In genomic region chr17:66198242-66198641, GRCh38 we compare ENCODE assay signal across 8 cellular contexts. TPM values are rescaled to one million over a fixed set of nuclear protein-coding genes. Genes with fewer than 3 reads are reported as not detected.
"Had no signal": no experiment of that assay in that cellular context is flagged by ENCODE, and none has a peak within 500 bp of the region (broad histone marks: within the 10 kb centered on the region; RNA-seq: fewer than 3 reads in every experiment).

No MANE protein-coding gene starts in this region.

- H3K4me3 ChIP-seq: GM12878 had no signal

- ATAC-seq: GM12878 had no signal

- FAIRE-seq: GM12878, GM12891, GM12892, GM18507, GM19239 had no signal

- DNase-seq: GDM1, GF-D8 had no signal

RNA-seq across cellular contexts. Expression of gene APOH, which starts 31.0 kb away (rescaled TPM):
- total RNA-seq: G401 had no signal
- polyA plus RNA-seq: GM12878 had no signal
